15 cellular contexts compared by ENCODE assay signal in genomic region chr10:32372000-32372875, GRCh38. TPM values are rescaled to one million over a fixed set of nuclear protein-coding genes. Genes with fewer than 3 reads are reported as not detected.
DNase-seq lines count a peak whose midpoint lies in the region; ATAC-seq and TF ChIP-seq lines count a peak whose summit lies in the region.
"Had no signal": no experiment of that assay in that cellular context is flagged by ENCODE, and none has a peak within 500 bp of the region (broad histone marks: within the 10 kb centered on the region; RNA-seq: fewer than 3 reads in every experiment).

No MANE protein-coding gene starts in this region.

- peaks cover 99% of the 10 kb centered on the region for H3K79me2 ChIP-seq in GM23248 (ENCODE audit: insufficient read depth)

- 0 out of 2 replicates have a peak, but pooled peaks cover 3% of the 10 kb centered on the region for H4K20me1 ChIP-seq in GM23248 (ENCODE audit: insufficient read depth)

- no peak overlapping the region for H2AFZ ChIP-seq in GM23248

- H3K4me3 ChIP-seq in CD8-positive, alpha-beta memory T cell (ENCODE audit: low read length), result no peak overlapping the region
- H3K4me3 ChIP-seq in GM23248, result no peak overlapping the region
- H3K4me3 ChIP-seq in naive thymus-derived CD4-positive, alpha-beta T cell (ENCODE audit: low read length), result no peak overlapping the region
- H3K4me3 ChIP-seq: BLaER1 treated with 17β-estradiol and CSF1 and Interleukin-3, amounts not matched to agents 10 nM and 100 nM had no signal

- no peak overlapping the region for H3K4me2 ChIP-seq in GM23248 (ENCODE audit: unreplicated experiment)
- H3K4me2 ChIP-seq: BLaER1 treated with 17β-estradiol and CSF1 and Interleukin-3, amounts not matched to agents 10 nM and 100 nM had no signal

- CTCF ChIA-PET in CD8-positive, alpha-beta memory T cell (lab: Charles Lee), result interaction anchor here (1.1 to 5.4 kb wide), 6 partner anchors 12 to 115 kb away, joined by 4 to 24 read pairs (median 6); partner anchors contain the start of gene CCDC7
- CTCF ChIA-PET in naive thymus-derived CD4-positive, alpha-beta T cell (lab: Charles Lee), result no interaction called here

- in situ Hi-C loops in GM23248 (cut with MboI), result no loop called here

- DNase-seq in CD8-positive, alpha-beta memory T cell, result no peak
- DNase-seq in GM23248 (peak; percentile 32), nephron progenitor cell (no peak), GM19240 (ENCODE audit: insufficient read length, low spot score) (no peak)
- DNase-seq in activated naive CD8-positive, alpha-beta T cell treated with anti-CD3 and anti-CD28 coated beads, Interleukin-2, amount 50 U/mL, for 24 hours, result no peak
- no peak for DNase-seq in naive thymus-derived CD4-positive, alpha-beta T cell
- DNase-seq: activated effector memory CD4-positive, alpha-beta T cell treated with Interleukin-2 at 50 U/mL for 16 hours; kidney glomerular epithelial cell; naive B cell; right cardiac atrium; stimulated activated CD4-positive, alpha-beta T cell treated with anti-CD3 and anti-CD28 coated beads, Interleukin-4, amount 100 ng/mL, for 4 hours had no signal

- H3K4me1 ChIP-seq in CD8-positive, alpha-beta memory T cell (ENCODE audit: insufficient read depth, low read length), result peaks cover 36% of the 10 kb centered on the region
- H3K4me1 ChIP-seq in GM23248 (ENCODE audit: insufficient read depth), result peaks cover 23% of the 10 kb centered on the region; the same call in 1 of the 2 replicates
- H3K4me1 ChIP-seq in naive thymus-derived CD4-positive, alpha-beta T cell (ENCODE audit: control insufficient read depth in 2 of 2, insufficient read depth in 2 of 2, low read length in 2 of 2), result peaks cover 9 to 28% of the 10 kb centered on the region in 2 donors

- intact Hi-C loops in naive thymus-derived CD4-positive, alpha-beta T cell (cut with micrococcal nuclease), result loop anchor here (1.0 to 10.0 kb wide), 4 partner anchors 507 to 1667 kb away; no protein-coding TSS in a partner anchor

- peaks cover 47 to 79% (median 60%) of the 10 kb centered on the region in 3 donors for H3K4me1 Mint-ChIP-seq in CD8-positive, alpha-beta memory T cell
- H3K4me1 Mint-ChIP-seq in activated naive CD8-positive, alpha-beta T cell treated with anti-CD3 and anti-CD28 coated beads, Interleukin-2, amount 50 U/mL, for 24 hours, result peaks cover 49% of the 10 kb centered on the region
- peaks cover 27 to 80% (median 65%) of the 10 kb centered on the region in 7 donors for H3K4me1 Mint-ChIP-seq in naive thymus-derived CD4-positive, alpha-beta T cell
- peaks cover 15% of the 10 kb centered on the region for H3K4me1 Mint-ChIP-seq in nephron progenitor cell

- H3F3A ChIP-seq in GM23248 (ENCODE audit: insufficient read depth), result peaks cover 13% of the 10 kb centered on the region

- no peaks in the 10 kb centered on the region for H3K27me3 ChIP-seq in CD8-positive, alpha-beta memory T cell (ENCODE audit: insufficient read depth, low read length, poor library complexity, severe bottlenecking)
- H3K27me3 ChIP-seq in GM23248 (replicated peaks; ENCODE audit: insufficient read depth), result no peaks in the 10 kb centered on the region
- H3K27me3 ChIP-seq in naive thymus-derived CD4-positive, alpha-beta T cell (ENCODE audit: control insufficient read depth in 2 of 2, insufficient read depth in 2 of 2, low read length in 2 of 2), result no peaks in the 10 kb centered on the region
- H3K27me3 ChIP-seq: BLaER1 treated with 17β-estradiol and CSF1 and Interleukin-3, amounts not matched to agents 10 nM and 100 nM had no signal

- WGBS in GM23248 (ENCODE audit: low coverage in 1 of 2, low lambda C conversion rate in 2 of 2, missing lambda C conversion rate in 2 of 2), 2 experiments, result 92% methylated on average over 10 of the region's 10 CpGs

- POLR2A ChIA-PET in CD8-positive, alpha-beta memory T cell (lab: Charles Lee), result no interaction called here
- POLR2A ChIA-PET in naive thymus-derived CD4-positive, alpha-beta T cell (lab: Charles Lee), result interaction anchor here (0.7 to 10.0 kb wide), 4 partner anchors 20 to 109 kb away, joined by 3 to 111 read pairs (median 6); partner anchors contain the start of gene CCDC7

- H3K9me2 ChIP-seq in GM23248 (ENCODE audit: insufficient read depth), result no peaks in the 10 kb centered on the region

- H3K9me3 ChIP-seq in CD8-positive, alpha-beta memory T cell (ENCODE audit: low read length), result no peaks in the 10 kb centered on the region
- H3K9me3 ChIP-seq in GM23248 (ENCODE audit: low read depth), result no peaks in the 10 kb centered on the region
- H3K9me3 ChIP-seq in naive thymus-derived CD4-positive, alpha-beta T cell (ENCODE audit: control insufficient read depth in 2 of 3, low read length in 3 of 3), result no peaks in the 10 kb centered on the region

- H3K27ac ChIP-seq in CD8-positive, alpha-beta memory T cell (ENCODE audit: low read depth, low read length), result no peak overlapping the region
- no peak overlapping the region for H3K27ac ChIP-seq in GM23248
- H3K27ac ChIP-seq in naive thymus-derived CD4-positive, alpha-beta T cell (ENCODE audit: low read depth, low read length), result peak overlapping the region; percentile 17
- H3K27ac ChIP-seq: BLaER1 treated with 17β-estradiol and CSF1 and Interleukin-3, amounts not matched to agents 10 nM and 100 nM had no signal

- H3K4me3 Mint-ChIP-seq in CD8-positive, alpha-beta memory T cell, result peak overlapping the region in 4 of 7 donors; percentile 5 to 54 (median 11)
- H3K4me3 Mint-ChIP-seq in activated naive CD8-positive, alpha-beta T cell treated with anti-CD3 and anti-CD28 coated beads, Interleukin-2, amount 50 U/mL, for 24 hours, result no peak overlapping the region
- peak overlapping the region in 7 of 10 donors; percentile 1 to 56 (median 40) for H3K4me3 Mint-ChIP-seq in naive thymus-derived CD4-positive, alpha-beta T cell
- H3K4me3 Mint-ChIP-seq in nephron progenitor cell, result no peak overlapping the region

- no peak for TF ChIP-seq CTCF in nephron progenitor cell (IDR thresholded peaks at IDR 0.05)

- no peaks in the 10 kb centered on the region for H3K27me3 Mint-ChIP-seq in CD8-positive, alpha-beta memory T cell
- no peaks in the 10 kb centered on the region for H3K27me3 Mint-ChIP-seq in activated naive CD8-positive, alpha-beta T cell treated with anti-CD3 and anti-CD28 coated beads, Interleukin-2, amount 50 U/mL, for 24 hours
- no peaks in the 10 kb centered on the region for H3K27me3 Mint-ChIP-seq in naive thymus-derived CD4-positive, alpha-beta T cell
- H3K27me3 Mint-ChIP-seq in nephron progenitor cell (ENCODE audit: low read depth, poor library complexity), result peaks cover 3% of the 10 kb centered on the region
- H3K27me3 Mint-ChIP-seq: naive B cell had no signal

- peak overlapping the region; percentile 6 to 76 (median 38) for H3K27ac Mint-ChIP-seq in CD8-positive, alpha-beta memory T cell
- peak overlapping the region; percentile 68 for H3K27ac Mint-ChIP-seq in activated naive CD8-positive, alpha-beta T cell treated with anti-CD3 and anti-CD28 coated beads, Interleukin-2, amount 50 U/mL, for 24 hours
- peak overlapping the region in 7 of 9 donors; percentile 28 to 76 (median 57) for H3K27ac Mint-ChIP-seq in naive thymus-derived CD4-positive, alpha-beta T cell
- H3K27ac Mint-ChIP-seq in nephron progenitor cell, result no peak overlapping the region

- peak; percentile 50 for ATAC-seq in activated naive CD8-positive, alpha-beta T cell treated with anti-CD3 and anti-CD28 coated beads, Interleukin-2, amount 50 U/mL, for 24 hours
- ATAC-seq in naive thymus-derived CD4-positive, alpha-beta T cell, result no peak
- ATAC-seq in GM19351 (IDR thresholded peaks at IDR 0.05; ENCODE audit: unreplicated experiment), result no peak
- ATAC-seq in GM21717 (IDR thresholded peaks at IDR 0.05; ENCODE audit: unreplicated experiment), result no peak
- ATAC-seq: Panc1, right cardiac atrium had no signal

- H3K9me3 Mint-ChIP-seq in CD8-positive, alpha-beta memory T cell, result no peaks in the 10 kb centered on the region
- H3K9me3 Mint-ChIP-seq in activated naive CD8-positive, alpha-beta T cell treated with anti-CD3 and anti-CD28 coated beads, Interleukin-2, amount 50 U/mL, for 24 hours, result no peaks in the 10 kb centered on the region
- H3K9me3 Mint-ChIP-seq in naive thymus-derived CD4-positive, alpha-beta T cell, result no peaks in the 10 kb centered on the region
- H3K9me3 Mint-ChIP-seq in nephron progenitor cell, result peaks cover 21% of the 10 kb centered on the region

- H3K36me3 Mint-ChIP-seq in CD8-positive, alpha-beta memory T cell, result peaks cover 0 to 28% (median 3%) of the 10 kb centered on the region in 3 donors
- peaks cover 2% of the 10 kb centered on the region for H3K36me3 Mint-ChIP-seq in activated naive CD8-positive, alpha-beta T cell treated with anti-CD3 and anti-CD28 coated beads, Interleukin-2, amount 50 U/mL, for 24 hours (ENCODE audit: low read depth)
- H3K36me3 Mint-ChIP-seq in naive thymus-derived CD4-positive, alpha-beta T cell, result peaks cover 4 to 25% (median 14%) of the 10 kb centered on the region in 5 donors
- H3K36me3 Mint-ChIP-seq in nephron progenitor cell (ENCODE audit: low read depth), result peaks cover 40% of the 10 kb centered on the region
- H3K36me3 Mint-ChIP-seq: naive B cell had no signal

- peaks cover 4% of the 10 kb centered on the region for H3K36me3 ChIP-seq in CD8-positive, alpha-beta memory T cell (ENCODE audit: insufficient read depth, low read length)
- H3K36me3 ChIP-seq in GM23248 (ENCODE audit: low read depth), result no peaks in the 10 kb centered on the region
- H3K36me3 ChIP-seq in naive thymus-derived CD4-positive, alpha-beta T cell (ENCODE audit: control insufficient read depth in 2 of 3, insufficient read depth in 3 of 3, low read length in 3 of 3), result no peaks in the 10 kb centered on the region

- no peak overlapping the region for H3K9ac ChIP-seq in GM23248
- H3K9ac ChIP-seq: BLaER1 treated with 17β-estradiol and CSF1 and Interleukin-3, amounts not matched to agents 10 nM and 100 nM had no signal

RNA-seq across cellular contexts. Expression of gene EPC1, which starts 25.3 kb away (rescaled TPM):
- total RNA-seq in CD8-positive, alpha-beta memory T cell, result 10 to 100 TPM; 40.9 to 41.3 TPM
- 45.3 TPM for polyA plus RNA-seq in CD8-positive, alpha-beta memory T cell
- total RNA-seq in GM23248 (2014; rRNA removed; shearing (Covaris generic)), result 12.5 and 19.1 TPM in 2 replicates
- polyA plus RNA-seq in GM23248 (2016; fragmentation: Nextera tagmentation; extraction: Ambion mirVana), result 10.6 and 10.7 TPM in 2 replicates
- total RNA-seq in naive thymus-derived CD4-positive, alpha-beta T cell, result 100 to 1,000 TPM in 4 of 5 experiments, 10 to 100 TPM in 1; 46.0 to 156 (median 117) TPM
- 10 to 100 TPM; 50.0 to 63.3 TPM for polyA plus RNA-seq in naive thymus-derived CD4-positive, alpha-beta T cell

Comparison
In these comparisons a context has a peak if more than half of its experiments do, and no peak if none do; other contexts are left out.
1. H3K4me3 Mint-ChIP-seq: peak in CD8-positive, alpha-beta memory T cell (4 of 7) and naive thymus-derived CD4-positive, alpha-beta T cell (7 of 10); none in activated naive CD8-positive, alpha-beta T cell treated with anti-CD3 and anti-CD28 coated beads, Interleukin-2, amount 50 U/mL, for 24 hours (single experiment) and nephron progenitor cell (single experiment).